ENCODE assay signal across 16 cellular contexts in genomic region chr6:169837529-169838250, GRCh38.
DNase-seq lines count a peak whose midpoint lies in the region; ATAC-seq and TF ChIP-seq lines count a peak whose summit lies in the region.
"Had no signal": no experiment of that assay in that cellular context is flagged by ENCODE, and none has a peak within 500 bp of the region (broad histone marks: within the 10 kb centered on the region; RNA-seq: fewer than 3 reads in every experiment).

No MANE protein-coding gene starts in this region.

- no peaks in the 10 kb centered on the region for H3K36me3 Mint-ChIP-seq in endothelial cell (ENCODE audit: low read depth, unreplicated experiment)
- no peaks in the 10 kb centered on the region for H3K36me3 Mint-ChIP-seq in CD4-positive, alpha-beta T cell (ENCODE audit: low read depth)

- ATAC-seq in CD4-positive, alpha-beta T cell (ENCODE audit: poor library complexity), result no peak
- ATAC-seq in GM21786 (IDR thresholded peaks at IDR 0.05; ENCODE audit: unreplicated experiment) (no peak), GM19023 (IDR thresholded peaks at IDR 0.05; ENCODE audit: unreplicated experiment) (no peak)

- peaks cover 0 to 6% (median 0%) of the 10 kb centered on the region in 11 experiments; a peak in 1 of 22 replicates for H4K20me1 ChIP-seq in BLaER1 treated with 17β-estradiol and CSF1 and Interleukin-3, amounts not matched to agents 10 nM and 100 nM

- H3K4me3 Mint-ChIP-seq in endothelial cell (ENCODE audit: unreplicated experiment), result no peak overlapping the region
- no peak overlapping the region for H3K4me3 Mint-ChIP-seq in CD4-positive, alpha-beta T cell
- H3K4me3 Mint-ChIP-seq: HFFc6 had no signal

- no peaks in the 10 kb centered on the region for H3K9me3 Mint-ChIP-seq in endothelial cell (ENCODE audit: unreplicated experiment)
- H3K9me3 Mint-ChIP-seq in CD4-positive, alpha-beta T cell, result no peaks in the 10 kb centered on the region
- H3K9me3 Mint-ChIP-seq: HFFc6 had no signal

- no peaks in the 10 kb centered on the region for H3K36me3 ChIP-seq in BLaER1 treated with 17β-estradiol and CSF1 and Interleukin-3, amounts not matched to agents 10 nM and 100 nM
- H3K36me3 ChIP-seq in H7 (replicated peaks; ENCODE audit: control insufficient read depth, insufficient read depth, low read length), result no peaks in the 10 kb centered on the region

- H3K27me3 ChIP-seq in BLaER1 treated with 17β-estradiol and CSF1 and Interleukin-3, amounts not matched to agents 10 nM and 100 nM, result peaks cover 0 to 20% (median 15%) of the 10 kb centered on the region in 11 experiments; a peak in 12 of 22 replicates
- no peaks in the 10 kb centered on the region for H3K27me3 ChIP-seq in H7 (ENCODE audit: control insufficient read depth, insufficient read depth, low read length)
- H3K27me3 ChIP-seq in CD4-positive, alpha-beta T cell (ENCODE audit: control insufficient read depth, insufficient read depth, low read length), result peaks cover 6% of the 10 kb centered on the region

- no peak overlapping the region for H3K27ac ChIP-seq in BLaER1 treated with 17β-estradiol and CSF1 and Interleukin-3, amounts not matched to agents 10 nM and 100 nM
- no peak overlapping the region for H3K27ac ChIP-seq in CD4-positive, alpha-beta T cell (ENCODE audit: low read depth, low read length)
- H3K27ac ChIP-seq: PC-9, SK-N-MC had no signal

- intact Hi-C loops in posterior vena cava (cut with DNase I), result no loop called here
- intact Hi-C loops in CD4-positive, alpha-beta T cell (cut with DNase I, micrococcal nuclease), result loop anchor here in 1 of 2 experiments (10.0 kb wide), 1 partner anchor 97 kb away; no protein-coding TSS in a partner anchor

- no peak overlapping the region for H3K4me3 ChIP-seq in BLaER1 treated with 17β-estradiol and CSF1 and Interleukin-3, amounts not matched to agents 10 nM and 100 nM
- no peak overlapping the region for H3K4me3 ChIP-seq in H7 (ENCODE audit: insufficient read depth, low read depth, low read length)
- H3K4me3 ChIP-seq: PC-9, SK-N-MC had no signal

- H3K4me1 Mint-ChIP-seq in endothelial cell (ENCODE audit: unreplicated experiment), result peaks cover 8% of the 10 kb centered on the region
- H3K4me1 Mint-ChIP-seq in CD4-positive, alpha-beta T cell (ENCODE audit: low read depth), result no peaks in the 10 kb centered on the region

- TF ChIP-seq CTCF in endothelial cell (IDR thresholded peaks at IDR 0.05; ENCODE audit: unreplicated experiment), result no peak
- TF ChIP-seq CTCF in CD4-positive, alpha-beta T cell (IDR thresholded peaks at IDR 0.05), result no peak

- peak overlapping the region; percentile 26 to 84 (median 72); a peak in 21 of 22 replicates for H3K4me2 ChIP-seq in BLaER1 treated with 17β-estradiol and CSF1 and Interleukin-3, amounts not matched to agents 10 nM and 100 nM
- H3K4me2 ChIP-seq: PC-9 had no signal

- H3K4me1 ChIP-seq in BLaER1 treated with 17β-estradiol and CSF1 and Interleukin-3, amounts not matched to agents 10 nM and 100 nM, result peaks cover 13 to 52% (median 36%) of the 10 kb centered on the region in 10 experiments

- no peak overlapping the region for H3K9ac ChIP-seq in BLaER1 treated with 17β-estradiol and CSF1 and Interleukin-3, amounts not matched to agents 10 nM and 100 nM

- DNase-seq in H7, result peak; percentile 44
- DNase-seq in endothelial cell (ENCODE audit: low spot score), result peak; percentile 0
- peak; percentile 36 for DNase-seq in posterior vena cava (ENCODE audit: low spot score)
- no peak for DNase-seq in CD4-positive, alpha-beta T cell
- DNase-seq in stimulated activated CD4-positive, alpha-beta T cell treated with anti-CD3 and anti-CD28 coated beads, Interleukin-4, amount 100 ng/mL, for 1 hour, result no peak
- DNase-seq: GOT3, HFFc6, Karpas-422, MM.1S, NCI-H1930, NCI-H774, PC-9 had no signal

- H3K27me3 Mint-ChIP-seq in endothelial cell (ENCODE audit: unreplicated experiment), result peaks cover 4% of the 10 kb centered on the region
- peaks cover 30% of the 10 kb centered on the region for H3K27me3 Mint-ChIP-seq in CD4-positive, alpha-beta T cell

- CTCF ChIA-PET in CD4-positive, alpha-beta T cell (lab: Charles Lee), result no interaction called here

- H3K9me3 ChIP-seq in BLaER1 treated with 17β-estradiol and CSF1 and Interleukin-3, amounts not matched to agents 10 nM and 100 nM (replicated peaks in 1 of 11), result no peaks in the 10 kb centered on the region
- no peaks in the 10 kb centered on the region for H3K9me3 ChIP-seq in CD4-positive, alpha-beta T cell (ENCODE audit: control insufficient read depth, low read length)

- no peak overlapping the region for H3K27ac Mint-ChIP-seq in endothelial cell (ENCODE audit: unreplicated experiment)
- H3K27ac Mint-ChIP-seq in CD4-positive, alpha-beta T cell, result no peak overlapping the region
- H3K27ac Mint-ChIP-seq: HFFc6 had no signal

- POLR2A ChIA-PET in CD4-positive, alpha-beta T cell (lab: Charles Lee), result interaction anchor here (0.6 kb wide), 1 partner anchor 446 kb away, joined by 3 read pairs; no protein-coding TSS in a partner anchor

Comparison
In these comparisons a context has a peak if more than half of its experiments do, and no peak if none do; other contexts are left out.
1. DNase-seq: peak in H7 (single experiment), endothelial cell (single experiment) and posterior vena cava (single experiment); none in CD4-positive, alpha-beta T cell (0 of 10) and stimulated activated CD4-positive, alpha-beta T cell treated with anti-CD3 and anti-CD28 coated beads, Interleukin-4, amount 100 ng/mL, for 1 hour (single experiment).